1 cellular context compared by ENCODE assay signal in the genomic region with DNA sequence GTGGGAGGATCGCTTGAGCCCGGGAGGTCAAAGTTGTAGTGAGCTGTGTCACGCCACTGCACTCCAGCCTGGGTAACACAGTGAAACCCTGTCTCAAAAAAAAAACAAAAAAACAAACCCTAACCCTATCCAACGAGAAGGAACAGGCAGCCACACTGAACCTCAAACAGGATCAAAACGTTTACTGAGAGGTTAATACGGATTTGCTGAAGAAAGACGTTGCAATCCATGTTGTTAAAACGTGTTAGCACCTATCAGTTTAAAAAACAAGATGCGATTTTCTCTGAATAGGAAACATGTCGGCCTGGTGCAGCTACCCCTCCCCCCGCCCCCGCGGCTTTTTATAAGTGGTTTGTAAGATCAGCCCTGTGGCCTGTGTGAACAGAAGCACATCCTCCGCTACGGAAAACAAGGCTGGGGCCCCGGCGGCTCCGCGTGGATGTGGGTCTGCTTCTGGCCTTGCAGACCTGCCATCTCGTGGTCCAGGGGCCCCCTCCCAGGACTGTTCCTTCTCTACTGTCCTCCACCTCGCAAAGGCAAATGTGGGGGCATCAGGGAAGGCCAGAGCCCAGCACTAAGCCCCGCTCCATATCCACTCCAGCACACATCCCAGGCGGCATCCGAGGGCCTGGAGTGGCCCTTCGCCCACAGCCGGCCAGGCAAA.
TF ChIP-seq lines count a peak whose summit lies in the region.

No MANE protein-coding gene starts in this region.

TF ChIP-seq in K562, 482 proteins besides CTCF, POLR2A, EP300 and RAD21:
- TF ChIP-seq CEBPG (CRISPR knock-in tag; IDR thresholded peaks at IDR 0.05) (no peak), CEBPG (tag; conservative IDR thresholded peaks at IDR 0.05 in 1 of 2, IDR thresholded peaks at IDR 0.05 in 1 of 2) (no peak), RBFOX2 (IDR thresholded peaks at IDR 0.05; ENCODE audit: low read depth, low read length) (0 out of 2 replicates have a peak, but pooled peaks have one; percentile 25), TARDBP (IDR thresholded peaks at IDR 0.05) (no peak), ZNF57 (CRISPR knock-in tag; IDR thresholded peaks at IDR 0.05) (0 out of 2 replicates have a peak, but pooled peaks have one; percentile 48), EGR1 (conservative IDR thresholded peaks at IDR 0.05) (peak; percentile 67), HLTF (IDR thresholded peaks at IDR 0.05) (0 out of 2 replicates have a peak, but pooled peaks have one; percentile 53), PPARD (CRISPR knock-in tag; IDR thresholded peaks at IDR 0.05) (no peak), GATA2 (CRISPR knock-in tag; IDR thresholded peaks at IDR 0.05) (no peak), LEF1 (IDR thresholded peaks at IDR 0.05) (0 out of 2 replicates have a peak, but pooled peaks have one; percentile 19)
- TF ChIP-seq, protein P1, sequence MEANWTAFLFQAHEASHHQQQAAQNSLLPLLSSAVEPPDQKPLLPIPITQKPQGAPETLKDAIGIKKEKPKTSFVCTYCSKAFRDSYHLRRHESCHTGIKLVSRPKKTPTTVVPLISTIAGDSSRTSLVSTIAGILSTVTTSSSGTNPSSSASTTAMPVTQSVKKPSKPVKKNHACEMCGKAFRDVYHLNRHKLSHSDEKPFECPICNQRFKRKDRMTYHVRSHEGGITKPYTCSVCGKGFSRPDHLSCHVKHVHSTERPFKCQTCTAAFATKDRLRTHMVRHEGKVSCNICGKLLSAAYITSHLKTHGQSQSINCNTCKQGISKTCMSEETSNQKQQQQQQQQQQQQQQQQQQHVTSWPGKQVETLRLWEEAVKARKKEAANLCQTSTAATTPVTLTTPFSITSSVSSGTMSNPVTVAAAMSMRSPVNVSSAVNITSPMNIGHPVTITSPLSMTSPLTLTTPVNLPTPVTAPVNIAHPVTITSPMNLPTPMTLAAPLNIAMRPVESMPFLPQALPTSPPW (CRISPR knock-in tag; IDR thresholded peaks at IDR 0.05): peak; percentile 49
